In the genomic region with DNA sequence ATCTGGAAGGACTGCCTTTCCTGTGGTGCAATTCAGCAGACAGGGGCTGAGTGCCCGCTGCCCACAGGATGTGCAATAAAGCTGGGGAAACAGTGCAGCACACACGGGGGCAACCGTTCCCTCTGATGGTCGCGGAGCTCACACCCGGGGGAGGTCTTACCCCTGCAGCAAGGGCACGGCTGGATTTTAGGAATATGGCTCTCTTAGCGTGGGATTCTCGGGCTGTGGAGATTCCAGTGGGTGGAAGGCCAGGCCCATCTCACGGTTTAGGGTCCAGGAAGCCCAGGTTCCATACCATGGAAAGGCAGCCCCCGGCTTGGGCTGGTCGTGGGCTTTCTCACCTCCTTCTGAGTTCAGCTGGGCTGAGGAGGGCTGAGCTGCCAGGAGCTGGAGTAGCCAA, we compare ENCODE assay signal across 37 cellular contexts.
"Had no signal": no experiment of that assay in that cellular context is flagged by ENCODE, and none has a peak within 500 bp of the region (broad histone marks: within the 10 kb centered on the region; RNA-seq: fewer than 3 reads in every experiment).

No MANE protein-coding gene starts in this region.

- H3K27ac ChIP-seq: adrenal gland, ascending aorta, cardiac muscle cell, VCaP had no signal

- H3K36me3 ChIP-seq: adrenal gland, ascending aorta, cardiac muscle cell had no signal

- ATAC-seq: activated CD4-positive, alpha-beta T cell treated with anti-CD3 and anti-CD28 coated beads for 36 hours; activated CD4-positive, CD25-positive, alpha-beta regulatory T cell treated with anti-CD3 and anti-CD28 coated beads, Interleukin-2, amount 50 U/mL, for 24 hours; activated CD8-positive, alpha-beta memory T cell treated with anti-CD3 and anti-CD28 coated beads, Interleukin-2, amount 10 ng/mL, durations not matched to agents 7 days and 5 days; activated CD8-positive, alpha-beta T cell treated with anti-CD3 and anti-CD28 coated beads, Interleukin-2, amount 10 ng/mL, durations not matched to agents 7 days and 5 days; activated naive CD4-positive, alpha-beta T cell treated with anti-CD3 and anti-CD28 coated beads, Interleukin-2, amount 50 U/mL, for 72 hours had no signal

- H3K4me1 ChIP-seq: adrenal gland, ascending aorta had no signal

- H3K4me1 Mint-ChIP-seq: activated CD4-positive, alpha-beta memory T cell treated with anti-CD3 and anti-CD28 coated beads, Interleukin-2, amount 10 ng/mL, durations not matched to agents 7 days and 5 days; activated CD4-positive, alpha-beta T cell treated with anti-CD3 and anti-CD28 coated beads for 36 hours; activated CD4-positive, alpha-beta T cell treated with anti-CD3 and anti-CD28 coated beads, Interleukin-2, amount 10 ng/mL, durations not matched to agents 7 days and 5 days; activated CD8-positive, alpha-beta memory T cell treated with anti-CD3 and anti-CD28 coated beads, Interleukin-2, amount 10 ng/mL, durations not matched to agents 7 days and 5 days; activated naive CD8-positive, alpha-beta T cell treated with anti-CD3 and anti-CD28 coated beads for 36 hours; brain; central memory CD8-positive, alpha-beta T cell had no signal

- FAIRE-seq: bronchial epithelial cell, TTC549 had no signal

- H3K9me3 ChIP-seq: adrenal gland, ascending aorta had no signal

- H3K9me3 Mint-ChIP-seq: activated CD4-positive, alpha-beta memory T cell treated with anti-CD3 and anti-CD28 coated beads, Interleukin-2, amount 10 ng/mL, durations not matched to agents 7 days and 5 days; activated CD4-positive, alpha-beta T cell treated with anti-CD3 and anti-CD28 coated beads, Interleukin-2, amount 10 ng/mL, durations not matched to agents 7 days and 5 days; activated naive CD4-positive, alpha-beta T cell treated with anti-CD3 and anti-CD28 coated beads for 36 hours; activated naive CD4-positive, alpha-beta T cell treated with anti-CD3 and anti-CD28 coated beads, Interleukin-2, amount 50 U/mL, for 72 hours; central memory CD8-positive, alpha-beta T cell; T-helper 2 cell treated with Interferon-gamma antibody and Interleukin-4, amounts not matched to agents 5 μg/mL and 100 μg/mL, for 36 hours had no signal

- H3K4me3 ChIP-seq: adrenal gland, ascending aorta, cardiac muscle cell had no signal

- H3K27me3 Mint-ChIP-seq: activated CD4-positive, alpha-beta memory T cell treated with anti-CD3 and anti-CD28 coated beads, Interleukin-2, amount 10 ng/mL, durations not matched to agents 7 days and 5 days; activated CD8-positive, alpha-beta memory T cell treated with anti-CD3 and anti-CD28 coated beads, Interleukin-2, amount 10 ng/mL, durations not matched to agents 7 days and 5 days; brain; central memory CD8-positive, alpha-beta T cell had no signal

- DNase-seq: activated CD4-positive, alpha-beta memory T cell treated with anti-CD3 and anti-CD28 coated beads, Interleukin-2, amount 10 ng/mL, durations not matched to agents 7 days and 5 days; activated CD4-positive, alpha-beta T cell treated with anti-CD3 and anti-CD28 coated beads for 1 hour; activated CD4-positive, alpha-beta T cell treated with anti-CD3 and anti-CD28 coated beads for 36 hours; activated CD4-positive, alpha-beta T cell treated with anti-CD3 and anti-CD28 coated beads for 48 hours; activated CD4-positive, alpha-beta T cell treated with anti-CD3 and anti-CD28 coated beads, Interleukin-2, amount 10 ng/mL, durations not matched to agents 7 days and 5 days; activated CD4-positive, alpha-beta T cell treated with anti-CD3 and anti-CD28 coated beads, Interleukin-2, amount 50 U/mL, for 48 hours; activated CD4-positive, CD25-positive, alpha-beta regulatory T cell; activated CD8-positive, alpha-beta memory T cell treated with anti-CD3 and anti-CD28 coated beads for 24 hours; activated CD8-positive, alpha-beta memory T cell treated with anti-CD3 and anti-CD28 coated beads, Interleukin-2, amount 10 ng/mL, durations not matched to agents 7 days and 5 days; activated CD8-positive, alpha-beta memory T cell treated with anti-CD3 and anti-CD28 coated beads, Interleukin-2, amount 50 U/mL, for 48 hours; activated CD8-positive, alpha-beta T cell treated with anti-CD3 and anti-CD28 coated beads, Interleukin-2, amount 10 ng/mL, durations not matched to agents 7 days and 5 days; activated effector memory CD4-positive, alpha-beta T cell treated with Interleukin-2 at 50 U/mL for 16 hours; activated gamma-delta T cell; activated naive CD4-positive, alpha-beta T cell treated with anti-CD3 and anti-CD28 coated beads for 36 hours; activated naive CD4-positive, alpha-beta T cell treated with anti-CD3 and anti-CD28 coated beads, Interleukin-2, amount 50 U/mL, for 16 hours; activated naive CD8-positive, alpha-beta T cell treated with anti-CD3 and anti-CD28 coated beads for 36 hours; activated T-cell treated with anti-CD3 and anti-CD28 coated beads, Interleukin-2, amount 50 U/mL, for 24 hours; activated T-cell treated with anti-CD3 and anti-CD28 coated beads, Interleukin-2, amount 50 U/mL, for 48 hours; adrenal gland; amniotic stem cell; caudate nucleus; cerebellar nuclear complex; T-helper 1 cell; T-helper 2 cell; T-helper 9 cell had no signal

- H3K27ac Mint-ChIP-seq: activated CD4-positive, alpha-beta memory T cell treated with anti-CD3 and anti-CD28 coated beads, Interleukin-2, amount 10 ng/mL, durations not matched to agents 7 days and 5 days; activated CD4-positive, alpha-beta T cell treated with anti-CD3 and anti-CD28 coated beads for 36 hours; activated CD4-positive, alpha-beta T cell treated with anti-CD3 and anti-CD28 coated beads, Interleukin-2, amount 10 ng/mL, durations not matched to agents 7 days and 5 days; activated CD8-positive, alpha-beta memory T cell treated with anti-CD3 and anti-CD28 coated beads, Interleukin-2, amount 10 ng/mL, durations not matched to agents 7 days and 5 days; activated CD8-positive, alpha-beta T cell treated with anti-CD3 and anti-CD28 coated beads, Interleukin-2, amount 10 ng/mL, durations not matched to agents 7 days and 5 days; activated naive CD4-positive, alpha-beta T cell treated with anti-CD3 and anti-CD28 coated beads for 36 hours; activated naive CD4-positive, alpha-beta T cell treated with anti-CD3 and anti-CD28 coated beads, Interleukin-2, amount 50 U/mL, for 72 hours; activated naive CD8-positive, alpha-beta T cell treated with anti-CD3 and anti-CD28 coated beads for 36 hours; activated T-cell treated with anti-CD3 and anti-CD28 coated beads, Interleukin-2, amount 50 U/mL, for 24 hours; activated T-helper 2 cell treated with anti-CD3 and anti-CD28 coated beads, Interferon-gamma antibody, Interleukin-2, Interleukin-4, amounts not matched to agents 10 μg/mL and 5 μg/mL and 100 μg/mL, durations not matched to agents 14 hours and 24 hours and 36 hours; T-helper 1 cell treated with Interleukin-12 subunit alpha and Interleukin-12 subunit beta and Interleukin-4 antibody, amounts not matched to agents 30 μg/mL and 1 μg/mL, for 36 hours; T-helper 2 cell treated with Interferon-gamma antibody and Interleukin-4, amounts not matched to agents 5 μg/mL and 100 μg/mL, for 36 hours had no signal

- H3K27me3 ChIP-seq: adrenal gland, ascending aorta, cardiac muscle cell had no signal

- H3K4me3 Mint-ChIP-seq: activated CD4-positive, alpha-beta memory T cell treated with anti-CD3 and anti-CD28 coated beads, Interleukin-2, amount 10 ng/mL, durations not matched to agents 7 days and 5 days; activated CD4-positive, alpha-beta T cell treated with anti-CD3 and anti-CD28 coated beads for 36 hours; activated CD4-positive, alpha-beta T cell treated with anti-CD3 and anti-CD28 coated beads, Interleukin-2, amount 10 ng/mL, durations not matched to agents 7 days and 5 days; activated CD8-positive, alpha-beta memory T cell treated with anti-CD3 and anti-CD28 coated beads, Interleukin-2, amount 10 ng/mL, durations not matched to agents 7 days and 5 days; activated CD8-positive, alpha-beta T cell treated with anti-CD3 and anti-CD28 coated beads, Interleukin-2, amount 10 ng/mL, durations not matched to agents 7 days and 5 days; activated naive CD4-positive, alpha-beta T cell treated with anti-CD3 and anti-CD28 coated beads for 36 hours; activated naive CD8-positive, alpha-beta T cell treated with anti-CD3 and anti-CD28 coated beads for 36 hours; activated T-cell treated with anti-CD3 and anti-CD28 coated beads, Interleukin-2, amount 50 U/mL, for 24 hours; brain; central memory CD8-positive, alpha-beta T cell; T-helper 1 cell treated with Interleukin-12 subunit alpha and Interleukin-12 subunit beta and Interleukin-4 antibody, amounts not matched to agents 30 μg/mL and 1 μg/mL, for 36 hours; T-helper 2 cell treated with Interferon-gamma antibody and Interleukin-4, amounts not matched to agents 5 μg/mL and 100 μg/mL, for 36 hours had no signal

- H3K36me3 Mint-ChIP-seq: activated CD8-positive, alpha-beta memory T cell treated with anti-CD3 and anti-CD28 coated beads, Interleukin-2, amount 10 ng/mL, durations not matched to agents 7 days and 5 days; activated naive CD4-positive, alpha-beta T cell treated with anti-CD3 and anti-CD28 coated beads, Interleukin-2, amount 50 U/mL, for 72 hours; activated naive CD8-positive, alpha-beta T cell treated with anti-CD3 and anti-CD28 coated beads for 36 hours; brain had no signal
